ENCODE assay signal across 1 cellular context in the genomic region with DNA sequence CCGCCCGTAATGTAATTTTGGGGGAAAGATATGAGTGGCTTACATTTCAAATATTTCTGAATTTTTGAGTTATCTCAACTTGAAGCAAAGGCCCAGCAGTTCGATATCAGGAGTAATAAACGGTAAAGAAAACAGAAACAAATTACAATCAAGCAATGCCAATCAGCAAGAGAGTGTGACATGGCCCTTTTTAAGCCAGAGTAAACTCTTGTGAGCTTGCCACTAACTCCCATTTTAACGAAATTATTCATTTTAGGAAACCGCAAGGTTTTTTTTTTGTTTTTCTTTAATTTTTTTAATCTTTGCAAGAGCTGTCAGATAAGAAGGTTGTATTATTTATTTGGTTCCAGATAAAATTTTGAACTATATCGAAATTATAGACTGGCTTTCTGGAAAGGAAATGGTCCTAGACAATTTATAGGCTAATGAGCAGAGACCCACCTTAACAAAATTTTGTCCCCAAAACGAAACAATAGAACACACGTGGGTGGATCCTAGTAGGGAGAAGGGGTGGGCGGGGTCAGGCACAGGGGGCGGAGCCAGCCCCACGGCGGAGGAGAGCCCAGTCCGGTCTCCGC.
A peak's percentile ranks its signal among the peaks of the same experiment; 100 is the strongest.
TF ChIP-seq lines count a peak whose summit lies in the region.

No MANE protein-coding gene starts in this region.

TF ChIP-seq in GM12878, 131 proteins besides CTCF, POLR2A, EP300 and RAD21:
- TF ChIP-seq, protein P1, sequence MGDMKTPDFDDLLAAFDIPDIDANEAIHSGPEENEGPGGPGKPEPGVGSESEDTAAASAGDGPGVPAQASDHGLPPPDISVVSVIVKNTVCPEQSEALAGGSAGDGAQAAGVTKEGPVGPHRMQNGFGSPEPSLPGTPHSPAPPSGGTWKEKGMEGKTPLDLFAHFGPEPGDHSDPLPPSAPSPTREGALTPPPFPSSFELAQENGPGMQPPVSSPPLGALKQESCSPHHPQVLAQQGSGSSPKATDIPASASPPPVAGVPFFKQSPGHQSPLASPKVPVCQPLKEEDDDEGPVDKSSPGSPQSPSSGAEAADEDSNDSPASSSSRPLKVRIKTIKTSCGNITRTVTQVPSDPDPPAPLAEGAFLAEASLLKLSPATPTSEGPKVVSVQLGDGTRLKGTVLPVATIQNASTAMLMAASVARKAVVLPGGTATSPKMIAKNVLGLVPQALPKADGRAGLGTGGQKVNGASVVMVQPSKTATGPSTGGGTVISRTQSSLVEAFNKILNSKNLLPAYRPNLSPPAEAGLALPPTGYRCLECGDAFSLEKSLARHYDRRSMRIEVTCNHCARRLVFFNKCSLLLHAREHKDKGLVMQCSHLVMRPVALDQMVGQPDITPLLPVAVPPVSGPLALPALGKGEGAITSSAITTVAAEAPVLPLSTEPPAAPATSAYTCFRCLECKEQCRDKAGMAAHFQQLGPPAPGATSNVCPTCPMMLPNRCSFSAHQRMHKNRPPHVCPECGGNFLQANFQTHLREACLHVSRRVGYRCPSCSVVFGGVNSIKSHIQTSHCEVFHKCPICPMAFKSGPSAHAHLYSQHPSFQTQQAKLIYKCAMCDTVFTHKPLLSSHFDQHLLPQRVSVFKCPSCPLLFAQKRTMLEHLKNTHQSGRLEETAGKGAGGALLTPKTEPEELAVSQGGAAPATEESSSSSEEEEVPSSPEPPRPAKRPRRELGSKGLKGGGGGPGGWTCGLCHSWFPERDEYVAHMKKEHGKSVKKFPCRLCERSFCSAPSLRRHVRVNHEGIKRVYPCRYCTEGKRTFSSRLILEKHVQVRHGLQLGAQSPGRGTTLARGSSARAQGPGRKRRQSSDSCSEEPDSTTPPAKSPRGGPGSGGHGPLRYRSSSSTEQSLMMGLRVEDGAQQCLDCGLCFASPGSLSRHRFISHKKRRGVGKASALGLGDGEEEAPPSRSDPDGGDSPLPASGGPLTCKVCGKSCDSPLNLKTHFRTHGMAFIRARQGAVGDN (IDR thresholded peaks at IDR 0.05): no peak
- no peak for TF ChIP-seq NFXL1 (IDR thresholded peaks at IDR 0.05; ENCODE audit: borderline replicate concordance)
- peak in 1 of 2 experiments; percentile 26; a peak in 1 of 3 replicates for TF ChIP-seq EGR1 (IDR thresholded peaks at IDR 0.05; ENCODE audit: borderline replicate concordance in 1 of 2, low read depth in 2 of 2, low read length in 2 of 2)
- TF ChIP-seq EED (IDR thresholded peaks at IDR 0.05; ENCODE audit: low read depth): no peak
- TF ChIP-seq, protein P2, sequence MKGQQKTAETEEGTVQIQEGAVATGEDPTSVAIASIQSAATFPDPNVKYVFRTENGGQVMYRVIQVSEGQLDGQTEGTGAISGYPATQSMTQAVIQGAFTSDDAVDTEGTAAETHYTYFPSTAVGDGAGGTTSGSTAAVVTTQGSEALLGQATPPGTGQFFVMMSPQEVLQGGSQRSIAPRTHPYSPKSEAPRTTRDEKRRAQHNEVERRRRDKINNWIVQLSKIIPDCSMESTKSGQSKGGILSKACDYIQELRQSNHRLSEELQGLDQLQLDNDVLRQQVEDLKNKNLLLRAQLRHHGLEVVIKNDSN (IDR thresholded peaks at IDR 0.05; ENCODE audit: borderline replicate concordance, extremely low read length, insufficient read depth, low read depth, low read length): no peak
- no peak for TF ChIP-seq GABPA (IDR thresholded peaks at IDR 0.05; ENCODE audit: low read depth)
- no peak for TF ChIP-seq ASH2L (IDR thresholded peaks at IDR 0.05; ENCODE audit: borderline replicate concordance, low read depth)
- TF ChIP-seq MEF2A (IDR thresholded peaks at IDR 0.05; ENCODE audit: insufficient read depth, low read depth, low read length): no peak
- TF ChIP-seq CBX5 (IDR thresholded peaks at IDR 0.05; ENCODE audit: low read depth): no peak
- no peak for TF ChIP-seq SIN3A (IDR thresholded peaks at IDR 0.05; ENCODE audit: low read depth, low read length)
- TF ChIP-seq RAD51 (IDR thresholded peaks at IDR 0.05): 0 out of 2 replicates have a peak, but pooled peaks have one; percentile 19
- no peak for TF ChIP-seq ATF7 (IDR thresholded peaks at IDR 0.05; ENCODE audit: low read depth)
- TF ChIP-seq GATAD2B (conservative IDR thresholded peaks at IDR 0.05; ENCODE audit: low read depth): no peak
- no peak for TF ChIP-seq TCF3 (IDR thresholded peaks at IDR 0.05; ENCODE audit: borderline replicate concordance, insufficient read depth, low read depth, low read length)
- no peak for TF ChIP-seq MYC (IDR thresholded peaks at IDR 0.05; ENCODE audit: insufficient read depth, insufficient read length, insufficient replicate concordance, low read length, severe bottlenecking)
- peak; percentile 81; the same call in 1 of the 2 replicates for TF ChIP-seq MXI1 (IDR thresholded peaks at IDR 0.05; ENCODE audit: low read depth, low read length)
- TF ChIP-seq SPI1 (IDR thresholded peaks at IDR 0.05; ENCODE audit: borderline replicate concordance, insufficient read depth, low read depth, low read length): no peak
